20 cellular contexts compared by ENCODE assay signal in genomic region chr2:67752964-67753363, GRCh38.
A peak's percentile ranks its signal among the peaks of the same experiment; 100 is the strongest.
DNase-seq lines count a peak whose midpoint lies in the region; ATAC-seq and TF ChIP-seq lines count a peak whose summit lies in the region.
"Had no signal": no experiment of that assay in that cellular context is flagged by ENCODE, and none has a peak within 500 bp of the region (broad histone marks: within the 10 kb centered on the region; RNA-seq: fewer than 3 reads in every experiment).

No MANE protein-coding gene starts in this region.

- H3K4me3 ChIP-seq in esophagus muscularis mucosa = no peak overlapping the region
- H3K4me3 ChIP-seq in HAP-1 = no peak overlapping the region
- H3K4me3 ChIP-seq: BLaER1 treated with 17β-estradiol and CSF1 and Interleukin-3, amounts not matched to agents 10 nM and 100 nM; colonic mucosa; SJSA1; skin epidermis had no signal

- H3K36me3 ChIP-seq in esophagus muscularis mucosa = no peaks in the 10 kb centered on the region
- H3K36me3 ChIP-seq in HAP-1 (replicated peaks) = no peaks in the 10 kb centered on the region
- H3K36me3 ChIP-seq: BLaER1 treated with 17β-estradiol and CSF1 and Interleukin-3, amounts not matched to agents 10 nM and 100 nM; colonic mucosa; SJSA1 had no signal

- no peaks in the 10 kb centered on the region for H3K9me3 ChIP-seq in esophagus muscularis mucosa
- H3K9me3 ChIP-seq in HAP-1 = no peaks in the 10 kb centered on the region
- H3K9me3 ChIP-seq: BLaER1 treated with 17β-estradiol and CSF1 and Interleukin-3, amounts not matched to agents 10 nM and 100 nM; colonic mucosa; SJSA1 had no signal

- ATAC-seq in omental fat pad (ENCODE audit: low FRiP score) = peak; percentile 82
- ATAC-seq: esophagus mucosa; HCT116; stimulated activated effector memory CD8-positive, alpha-beta T cell treated with anti-CD3 and anti-CD28 coated beads, Interleukin-12 subunit alpha, Interleukin-12 subunit beta, amount 100 ng/mL, for 72 hours had no signal

- no peak for TF ChIP-seq CTCF in RWPE1 (conservative IDR thresholded peaks at IDR 0.05; ENCODE audit: low read depth)
- TF ChIP-seq CTCF in esophagus muscularis mucosa (IDR thresholded peaks at IDR 0.05) = no peak
- TF ChIP-seq CTCF in omental fat pad (IDR thresholded peaks at IDR 0.05) = no peak

- peak; percentile 77 for DNase-seq in EL
- peak; percentile 29 for DNase-seq in RWPE1 (ENCODE audit: low spot score)
- peak; percentile 21 for DNase-seq in esophagus muscularis mucosa (ENCODE audit: extremely low spot score)
- no peak for DNase-seq in omental fat pad (ENCODE audit: low spot score)
- DNase-seq in activated effector memory CD4-positive, alpha-beta T cell treated with Interleukin-2 at 50 U/mL for 16 hours = no peak
- no peak for DNase-seq in activated CD4-positive, alpha-beta T cell treated with anti-CD3 and anti-CD28 coated beads for 1 hour
- no peak for DNase-seq in stimulated activated naive CD4-positive, alpha-beta T cell (lab: John Stamatoyannopoulos, UW)
- DNase-seq in HAP-1 (ENCODE audit: low spot score in 2 of 2) = no peak
- DNase-seq: activated CD4-positive, alpha-beta T cell treated with anti-CD3 and anti-CD28 coated beads, Interleukin-2, amount 10 ng/mL, durations not matched to agents 7 days and 5 days; activated naive CD8-positive, alpha-beta T cell treated with anti-CD3 and anti-CD28 coated beads, Interleukin-2, amount 10 ng/mL, durations not matched to agents 7 days and 5 days; activated T-cell treated with anti-CD3 and anti-CD28 coated beads, Interleukin-2, amount 50 U/mL, for 48 hours; colonic mucosa; DMS79 treated with DMSO at 0.1 percent for 48 hours; NCI-H1092 treated with DMSO at 0.1 percent for 48 hours had no signal

- peaks cover 0 to 12% (median 7%) of the 10 kb centered on the region in 4 donors for H3K4me1 ChIP-seq in esophagus muscularis mucosa
- H3K4me1 ChIP-seq in HAP-1 = no peaks in the 10 kb centered on the region
- H3K4me1 ChIP-seq: BLaER1 treated with 17β-estradiol and CSF1 and Interleukin-3, amounts not matched to agents 10 nM and 100 nM; colonic mucosa; SJSA1 had no signal

- H3K27ac ChIP-seq in RWPE1 = no peak overlapping the region
- no peak overlapping the region for H3K27ac ChIP-seq in esophagus muscularis mucosa (replicated peaks in 1 of 4)
- H3K27ac ChIP-seq: BLaER1 treated with 17β-estradiol and CSF1 and Interleukin-3, amounts not matched to agents 10 nM and 100 nM; colonic mucosa; SJSA1; skin epidermis had no signal

- in situ Hi-C loops in HAP-1 (cut with MboI; ENCODE audit: low sequenced_read_pairs) = no loop called here

- intact Hi-C loops in esophagus muscularis mucosa (cut with DNase I) = no loop called here

- H3K27me3 ChIP-seq in esophagus muscularis mucosa = no peaks in the 10 kb centered on the region
- no peaks in the 10 kb centered on the region for H3K27me3 ChIP-seq in HAP-1 (ENCODE audit: low read depth)
- H3K27me3 ChIP-seq: BLaER1 treated with 17β-estradiol and CSF1 and Interleukin-3, amounts not matched to agents 10 nM and 100 nM; colonic mucosa; SJSA1 had no signal

- TF ChIP-seq EP300 in esophagus muscularis mucosa (IDR thresholded peaks at IDR 0.05) = no peak

- no peak for TF ChIP-seq POLR2A in esophagus muscularis mucosa (IDR thresholded peaks at IDR 0.05; ENCODE audit: low read depth)

- 63% methylated on average over 1 of the region's 1 CpG for WGBS in esophagus muscularis mucosa

- CTCF ChIA-PET in RWPE1 (lab: Yijun Ruan, JAX) = interaction anchor here (0.6 to 0.7 kb wide), 2 partner anchors 28 to 72 kb away, joined by 3 read pairs; no protein-coding TSS in a partner anchor

- POLR2A ChIA-PET in RWPE1 (lab: Yijun Ruan, JAX; ENCODE audit: low non-redundant PET) = no interaction called here

Comparison
In these comparisons a context has a peak if more than half of its experiments do, and no peak if none do; other contexts are left out.
1. DNase-seq: peak in EL (single experiment), RWPE1 (single experiment) and esophagus muscularis mucosa (single experiment); none in omental fat pad (single experiment), activated effector memory CD4-positive, alpha-beta T cell treated with Interleukin-2 at 50 U/mL for 16 hours (single experiment), activated CD4-positive, alpha-beta T cell treated with anti-CD3 and anti-CD28 coated beads for 1 hour (single experiment), stimulated activated naive CD4-positive, alpha-beta T cell (0 of 6) and HAP-1 (0 of 2).